In genomic region chr3:183695569-183696364, GRCh38 we compare ENCODE assay signal across 29 cellular contexts. TPM values are rescaled to one million over a fixed set of nuclear protein-coding genes. Genes with fewer than 3 reads are reported as not detected.
DNase-seq lines count a peak whose midpoint lies in the region; ATAC-seq and TF ChIP-seq lines count a peak whose summit lies in the region.
"Had no signal": no experiment of that assay in that cellular context is flagged by ENCODE, and none has a peak within 500 bp of the region (broad histone marks: within the 10 kb centered on the region; RNA-seq: fewer than 3 reads in every experiment).

No MANE protein-coding gene starts in this region.

- no peak for TF ChIP-seq CTCF in neural crest cell (conservative IDR thresholded peaks at IDR 0.05)

- H3K36me3 Mint-ChIP-seq in CD8-positive, alpha-beta memory T cell = peaks cover 0 to 5% (median 1%) of the 10 kb centered on the region in 3 donors
- H3K36me3 Mint-ChIP-seq in T-cell (no peaks in the 10 kb centered on the region), neural crest cell (ENCODE audit: low read depth) (peaks cover 2% of the 10 kb centered on the region)

- H3K4me3 ChIP-seq in CD8-positive, alpha-beta memory T cell (ENCODE audit: low read length) = no peak overlapping the region
- H3K4me3 ChIP-seq: BLaER1 treated with 17β-estradiol and CSF1 and Interleukin-3, amounts not matched to agents 10 nM and 100 nM; heart left ventricle; smooth muscle cell; suprapubic skin had no signal

- no peaks in the 10 kb centered on the region for H3K9me3 ChIP-seq in CD8-positive, alpha-beta memory T cell (ENCODE audit: low read length)
- H3K9me3 ChIP-seq: BLaER1 treated with 17β-estradiol and CSF1 and Interleukin-3, amounts not matched to agents 10 nM and 100 nM; heart left ventricle; SK-N-SH; suprapubic skin had no signal

- peak overlapping the region in 6 of 7 donors; percentile 4 to 83 (median 22) for H3K4me3 Mint-ChIP-seq in CD8-positive, alpha-beta memory T cell
- H3K4me3 Mint-ChIP-seq in T-cell (peak overlapping the region in 2 of 3 donors; percentile 17 to 25), neural crest cell (peak overlapping the region; percentile 75)
- H3K4me3 Mint-ChIP-seq: activated CD4-positive, alpha-beta memory T cell treated with anti-CD3 and anti-CD28 coated beads, Interleukin-2, amount 10 ng/mL, durations not matched to agents 7 days and 5 days had no signal

- peaks cover 18% of the 10 kb centered on the region for H3K4me1 ChIP-seq in CD8-positive, alpha-beta memory T cell (ENCODE audit: insufficient read depth, low read length)

- no peak for DNase-seq in CD8-positive, alpha-beta memory T cell
- peak; percentile 16 for DNase-seq in H4 (ENCODE audit: low spot score)
- DNase-seq in T-cell = no peak
- no peak for DNase-seq in neural crest cell (ENCODE audit: low read depth, low spot score)
- DNase-seq in OCI-M1 (lab: John Stamatoyannopoulos, UW) = no peak
- no peak for DNase-seq in stimulated activated CD4-positive, alpha-beta T cell treated with anti-CD3 and anti-CD28 coated beads, Interleukin-4, amount 100 ng/mL, for 24 hours
- DNase-seq in mucosa of gallbladder (ENCODE audit: low spot score) = no peak
- no peak for DNase-seq in cortex of kidney (lab: John Stamatoyannopoulos, UW)
- DNase-seq: activated CD4-positive, alpha-beta memory T cell treated with anti-CD3 and anti-CD28 coated beads, Interleukin-2, amount 10 ng/mL, durations not matched to agents 7 days and 5 days; activated CD4-positive, CD25-positive, alpha-beta regulatory T cell treated with anti-CD3 and anti-CD28 coated beads, Interleukin-2, amount 50 U/mL, for 72 hours; activated CD8-positive, alpha-beta memory T cell treated with anti-CD3 and anti-CD28 coated beads, Interleukin-2, amount 50 U/mL, for 4 hours; activated naive CD4-positive, alpha-beta T cell treated with anti-CD3 and anti-CD28 coated beads, Interleukin-2, amount 50 U/mL, for 16 hours; amniotic stem cell; brain microvascular endothelial cell; DMS79; foreskin melanocyte; GF-D8; kidney; naive thymus-derived CD8-positive, alpha-beta T cell; NCI-H146; NCI-H82; SK-N-SH; stimulated activated naive CD4-positive, alpha-beta T cell treated with Interleukin-2 at 50 U/mL for 16 hours had no signal

- peaks cover 0 to 3% of the 10 kb centered on the region in 2 donors for H3K27me3 Mint-ChIP-seq in CD8-positive, alpha-beta memory T cell
- no peaks in the 10 kb centered on the region for H3K27me3 Mint-ChIP-seq in T-cell
- no peaks in the 10 kb centered on the region for H3K27me3 Mint-ChIP-seq in neural crest cell (ENCODE audit: low read depth)
- H3K27me3 Mint-ChIP-seq: activated CD4-positive, alpha-beta memory T cell treated with anti-CD3 and anti-CD28 coated beads, Interleukin-2, amount 10 ng/mL, durations not matched to agents 7 days and 5 days; naive thymus-derived CD8-positive, alpha-beta T cell had no signal

- no peaks in the 10 kb centered on the region for H3K36me3 ChIP-seq in CD8-positive, alpha-beta memory T cell (ENCODE audit: insufficient read depth, low read length)
- H3K36me3 ChIP-seq: BLaER1 treated with 17β-estradiol and CSF1 and Interleukin-3, amounts not matched to agents 10 nM and 100 nM; brain microvascular endothelial cell; heart left ventricle; suprapubic skin had no signal

- peaks cover 29 to 32% (median 31%) of the 10 kb centered on the region in 3 donors for H3K4me1 Mint-ChIP-seq in CD8-positive, alpha-beta memory T cell
- H3K4me1 Mint-ChIP-seq in T-cell (peaks cover 28 to 30% (median 30%) of the 10 kb centered on the region in 3 donors), neural crest cell (peaks cover 34% of the 10 kb centered on the region)

- no peaks in the 10 kb centered on the region for H3K27me3 ChIP-seq in CD8-positive, alpha-beta memory T cell (ENCODE audit: insufficient read depth, low read length, poor library complexity, severe bottlenecking)
- H3K27me3 ChIP-seq: BLaER1 treated with 17β-estradiol and CSF1 and Interleukin-3, amounts not matched to agents 10 nM and 100 nM; brain microvascular endothelial cell; heart left ventricle; suprapubic skin had no signal

- CTCF ChIA-PET in CD8-positive, alpha-beta memory T cell (lab: Charles Lee) = interaction anchor here (0.7 to 2.1 kb wide), 4 partner anchors 10 to 1022 kb away, joined by 3 to 4 read pairs (median 4); no protein-coding TSS in a partner anchor
- CTCF ChIA-PET in T-cell (lab: Charles Lee) = interaction anchor here in 1 of 2 donors (0.7 kb wide), 1 partner anchor 679 kb away, joined by 3 read pairs; no protein-coding TSS in a partner anchor

- H3K9me3 Mint-ChIP-seq in CD8-positive, alpha-beta memory T cell = no peaks in the 10 kb centered on the region
- no peaks in the 10 kb centered on the region for H3K9me3 Mint-ChIP-seq in T-cell
- no peaks in the 10 kb centered on the region for H3K9me3 Mint-ChIP-seq in neural crest cell
- H3K9me3 Mint-ChIP-seq: activated CD4-positive, alpha-beta memory T cell treated with anti-CD3 and anti-CD28 coated beads, Interleukin-2, amount 10 ng/mL, durations not matched to agents 7 days and 5 days; naive thymus-derived CD8-positive, alpha-beta T cell; T-helper 1 cell treated with Interleukin-12 subunit alpha and Interleukin-12 subunit beta and Interleukin-4 antibody, amounts not matched to agents 30 μg/mL and 1 μg/mL, for 36 hours had no signal

- no peak overlapping the region for H3K27ac ChIP-seq in CD8-positive, alpha-beta memory T cell (ENCODE audit: low read depth, low read length)
- H3K27ac ChIP-seq: BLaER1 treated with 17β-estradiol and CSF1 and Interleukin-3, amounts not matched to agents 10 nM and 100 nM; brain microvascular endothelial cell; heart left ventricle; KMS-11; suprapubic skin had no signal

- ATAC-seq in T-cell (replicated peaks in 1 of 4) = no peak
- ATAC-seq: heart left ventricle; naive thymus-derived CD8-positive, alpha-beta T cell had no signal

- POLR2A ChIA-PET in CD8-positive, alpha-beta memory T cell (lab: Charles Lee) = interaction anchor here (0.6 to 0.7 kb wide), 2 partner anchors 56 to 337 kb away, joined by 3 read pairs; no protein-coding TSS in a partner anchor
- POLR2A ChIA-PET in T-cell (lab: Charles Lee) = interaction anchor here (0.6 to 1.0 kb wide), 3 partner anchors 33 to 61 kb away, joined by 3 to 6 read pairs (median 4); no protein-coding TSS in a partner anchor

- peak overlapping the region in 2 of 8 donors; percentile 16 to 60 for H3K27ac Mint-ChIP-seq in CD8-positive, alpha-beta memory T cell
- H3K27ac Mint-ChIP-seq in T-cell (no peak overlapping the region), neural crest cell (ENCODE audit: unreplicated experiment) (no peak overlapping the region)
- H3K27ac Mint-ChIP-seq: activated CD4-positive, alpha-beta memory T cell treated with anti-CD3 and anti-CD28 coated beads, Interleukin-2, amount 10 ng/mL, durations not matched to agents 7 days and 5 days; T-helper 1 cell treated with Interleukin-12 subunit alpha and Interleukin-12 subunit beta and Interleukin-4 antibody, amounts not matched to agents 30 μg/mL and 1 μg/mL, for 36 hours had no signal

RNA-seq across cellular contexts. Expression of gene YEATS2, which starts 1.8 kb away (rescaled TPM):
- total RNA-seq in CD8-positive, alpha-beta memory T cell = 10 to 100 TPM; 30.5 to 31.6 TPM
- 5.7 TPM for polyA plus RNA-seq in CD8-positive, alpha-beta memory T cell
- 19.2 and 22.7 TPM in 2 replicates for total RNA-seq in H4 (2014; rRNA removed; shearing (Covaris generic))
- total RNA-seq in T-cell (10 to 100 TPM; 23.8 to 26.2 (median 25.2) TPM), neural crest cell (61.9 and 64.6 TPM in 2 replicates), mucosa of gallbladder (20.7 TPM)

Comparison
In these comparisons a context has a peak if more than half of its experiments do, and no peak if none do; other contexts are left out.
1. H3K4me3 Mint-ChIP-seq: peak in every context shown above with its lines; median percentile 75 in neural crest cell; 22 in CD8-positive, alpha-beta memory T cell; 21 in T-cell.